Comparison of ENCODE assay signal across 23 cellular contexts in the genomic region with DNA sequence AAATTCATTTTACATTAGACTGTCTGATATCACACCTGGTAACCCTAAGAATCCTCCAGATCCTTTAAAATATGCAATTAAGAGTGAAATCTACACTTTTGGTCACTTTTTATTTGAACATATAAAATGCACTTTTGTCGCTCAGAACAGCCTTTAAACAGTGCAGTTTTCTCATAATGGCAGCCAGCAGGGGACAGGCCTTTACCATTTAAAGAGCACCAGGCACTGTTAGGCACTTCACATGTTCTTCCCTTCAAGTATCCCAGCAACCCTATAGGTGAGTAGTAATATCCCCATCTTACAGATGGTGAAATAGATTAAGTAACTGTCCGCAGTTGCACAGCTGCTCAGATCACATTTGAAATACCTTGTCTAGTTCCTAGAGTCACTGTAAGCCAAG. TPM values are rescaled to one million over a fixed set of nuclear protein-coding genes. Genes with fewer than 3 reads are reported as not detected.
DNase-seq lines count a peak whose midpoint lies in the region; ATAC-seq and TF ChIP-seq lines count a peak whose summit lies in the region.
"Had no signal": no experiment of that assay in that cellular context is flagged by ENCODE, and none has a peak within 500 bp of the region (broad histone marks: within the 10 kb centered on the region; RNA-seq: fewer than 3 reads in every experiment).

No MANE protein-coding gene starts in this region.

- H3K27ac ChIP-seq in PC-3 (ENCODE audit: low read length) = no peak overlapping the region
- H3K27ac ChIP-seq: 22Rv1, skin epidermis, upper lobe of left lung had no signal

- no peaks in the 10 kb centered on the region for H3K36me3 Mint-ChIP-seq in chondrocyte (ENCODE audit: low read depth)
- H3K36me3 Mint-ChIP-seq in osteocyte (ENCODE audit: unreplicated experiment) = no peaks in the 10 kb centered on the region
- H3K36me3 Mint-ChIP-seq: activated naive CD8-positive, alpha-beta T cell treated with anti-CD3 and anti-CD28 coated beads for 36 hours; mesothelial cell of epicardium; natural killer cell treated with Interleukin-12 subunit alpha and Interleukin-12 subunit beta and Interleukin-15 and Interleukin-18, amount 100 ng/mL, for 72 hours had no signal

- CTCF ChIA-PET in PC-3 (lab: Charles Lee) = no interaction called here

- no peaks in the 10 kb centered on the region for H3K27me3 Mint-ChIP-seq in chondrocyte (ENCODE audit: low read depth)
- peaks cover 4% of the 10 kb centered on the region for H3K27me3 Mint-ChIP-seq in osteocyte (ENCODE audit: unreplicated experiment)
- H3K27me3 Mint-ChIP-seq: activated naive CD8-positive, alpha-beta T cell treated with anti-CD3 and anti-CD28 coated beads for 36 hours had no signal

- ATAC-seq in PC-3 (peak; percentile 84), HG03521 (IDR thresholded peaks at IDR 0.05; ENCODE audit: unreplicated experiment) (no peak)
- ATAC-seq: natural killer cell treated with Interleukin-12 subunit alpha and Interleukin-12 subunit beta and Interleukin-15 and Interleukin-18, amount 100 ng/mL, for 72 hours had no signal

- no peaks in the 10 kb centered on the region for H3K9me3 Mint-ChIP-seq in chondrocyte (ENCODE audit: low read depth)
- no peaks in the 10 kb centered on the region for H3K9me3 Mint-ChIP-seq in osteocyte (ENCODE audit: unreplicated experiment)
- H3K9me3 Mint-ChIP-seq: activated naive CD8-positive, alpha-beta T cell treated with anti-CD3 and anti-CD28 coated beads for 36 hours; CD4-positive, alpha-beta T cell; mesothelial cell of epicardium; natural killer cell treated with Interleukin-12 subunit alpha and Interleukin-12 subunit beta and Interleukin-15 and Interleukin-18, amount 100 ng/mL, for 72 hours had no signal

- BruUV-seq in PC-3 (replicated peaks; lab: Mats Ljungman, UMichigan) = no TSS peak

- no peaks in the 10 kb centered on the region for H3K9me2 ChIP-seq in PC-3 (replicated peaks; ENCODE audit: low read length)

- no peaks in the 10 kb centered on the region for H4K20me1 ChIP-seq in PC-3 (ENCODE audit: low read length)

- no peaks in the 10 kb centered on the region for H3K9me3 ChIP-seq in PC-3 (ENCODE audit: low read length)
- H3K9me3 ChIP-seq: upper lobe of left lung had no signal

- H3K9ac ChIP-seq in PC-3 (ENCODE audit: low read length) = no peak overlapping the region

- peak; percentile 4 for DNase-seq in DMS53 (lab: John Stamatoyannopoulos, UW)
- DNase-seq in DMS53 treated with DMSO at 0.1 percent for 48 hours (lab: John Stamatoyannopoulos, UW; ENCODE audit: unreplicated experiment) = no peak
- peak; percentile 51 for DNase-seq in PC-3
- no peak for DNase-seq in chondrocyte (ENCODE audit: low spot score)
- no peak for DNase-seq in osteocyte (ENCODE audit: extremely low spot score, unreplicated experiment)
- no peak for DNase-seq in NCI-H2196 treated with DMSO at 0.1 percent for 48 hours (lab: John Stamatoyannopoulos, UW; ENCODE audit: unreplicated experiment)
- no peak for DNase-seq in stimulated activated naive CD4-positive, alpha-beta T cell treated with Interleukin-2 at 50 U/mL for 16 hours (lab: John Stamatoyannopoulos, UW)
- DNase-seq: activated CD4-positive, CD25-positive, alpha-beta regulatory T cell treated with anti-CD3 and anti-CD28 coated beads, Interleukin-2, amount 50 U/mL, for 72 hours; activated naive CD8-positive, alpha-beta T cell treated with anti-CD3 and anti-CD28 coated beads for 36 hours; CD4-positive, alpha-beta T cell; cortex of kidney; DMS79 treated with DMSO at 0.1 percent for 48 hours; MM.1S; NCI-H146; NCI-H82; stimulated activated CD4-positive, alpha-beta T cell treated with anti-CD3 and anti-CD28 coated beads, Interleukin-4, amount 100 ng/mL, for 1 hour; T1000; upper lobe of left lung had no signal

- H3K27me3 ChIP-seq in PC-3 (ENCODE audit: low read length) = no peaks in the 10 kb centered on the region
- H3K27me3 ChIP-seq: upper lobe of left lung had no signal

- H3K4me1 Mint-ChIP-seq in chondrocyte (ENCODE audit: low read depth) (no peaks in the 10 kb centered on the region), osteocyte (ENCODE audit: unreplicated experiment) (no peaks in the 10 kb centered on the region)
- H3K4me1 Mint-ChIP-seq: activated naive CD8-positive, alpha-beta T cell treated with anti-CD3 and anti-CD28 coated beads for 36 hours; mesothelial cell of epicardium had no signal

- TF ChIP-seq CTCF in PC-3 (conservative IDR thresholded peaks at IDR 0.05; ENCODE audit: low read depth, low read length) (peak; percentile 74), chondrocyte (IDR thresholded peaks at IDR 0.05) (peak; percentile 63), osteocyte (IDR thresholded peaks at IDR 0.05) (peak; percentile 39)

- no peak overlapping the region for H3K4me3 ChIP-seq in PC-3 (ENCODE audit: low read length)
- H3K4me3 ChIP-seq: skin epidermis, upper lobe of left lung had no signal

- intact Hi-C loops in PC-3 (cut with micrococcal nuclease) = loop anchor here (1.0 kb wide), 1 partner anchor 251 kb away; no protein-coding TSS in a partner anchor

- H3K4me1 ChIP-seq in PC-3 (ENCODE audit: insufficient read depth, low read length) = no peaks in the 10 kb centered on the region
- H3K4me1 ChIP-seq: upper lobe of left lung had no signal

- H3K4me2 ChIP-seq in PC-3 (ENCODE audit: low read length) = no peak overlapping the region

- H3K4me3 Mint-ChIP-seq in chondrocyte (ENCODE audit: unreplicated experiment) (no peak overlapping the region), osteocyte (ENCODE audit: unreplicated experiment) (no peak overlapping the region)
- H3K4me3 Mint-ChIP-seq: activated naive CD8-positive, alpha-beta T cell treated with anti-CD3 and anti-CD28 coated beads for 36 hours; CD4-positive, alpha-beta T cell; mesothelial cell of epicardium; natural killer cell treated with Interleukin-12 subunit alpha and Interleukin-12 subunit beta and Interleukin-15 and Interleukin-18, amount 100 ng/mL, for 72 hours had no signal

- H3K27ac Mint-ChIP-seq in chondrocyte (ENCODE audit: unreplicated experiment) = no peak overlapping the region
- H3K27ac Mint-ChIP-seq in osteocyte (ENCODE audit: unreplicated experiment) = no peak overlapping the region
- H3K27ac Mint-ChIP-seq: activated naive CD8-positive, alpha-beta T cell treated with anti-CD3 and anti-CD28 coated beads for 36 hours; CD4-positive, alpha-beta T cell; mesothelial cell of epicardium; natural killer cell treated with Interleukin-12 subunit alpha and Interleukin-12 subunit beta and Interleukin-15 and Interleukin-18, amount 100 ng/mL, for 72 hours had no signal

- POLR2A ChIA-PET in PC-3 (lab: Charles Lee; ENCODE audit: unreplicated experiment) = no interaction called here

- no peaks in the 10 kb centered on the region for H3K79me2 ChIP-seq in PC-3 (ENCODE audit: low read length)

- no peak overlapping the region for H2AFZ ChIP-seq in PC-3 (ENCODE audit: low read length)

- H3F3A ChIP-seq in PC-3 (ENCODE audit: low read length, unreplicated experiment) = no peaks in the 10 kb centered on the region

- H3K36me3 ChIP-seq in PC-3 (ENCODE audit: low read depth, low read length) = no peaks in the 10 kb centered on the region
- H3K36me3 ChIP-seq: upper lobe of left lung had no signal

RNA-seq across cellular contexts. Expression of a gene that starts 11.3 kb away (rescaled TPM):
- 42.9 and 45.2 TPM in 2 replicates for total RNA-seq in PC-3 (2014; rRNA removed)
- total RNA-seq in chondrocyte = 53.3 to 59.3 TPM (median 57.0 TPM) in 3 replicates
- 36.5 and 39.1 TPM in 2 replicates for total RNA-seq in osteocyte

RNA-seq across cellular contexts. Expression of a gene that starts 45.9 kb away (rescaled TPM):
- total RNA-seq in PC-3 (2014; rRNA removed) = 31.3 and 31.5 TPM in 2 replicates
- total RNA-seq in chondrocyte = 13.6 to 17.6 TPM (median 13.7 TPM) in 3 replicates
- total RNA-seq in osteocyte = 18.3 and 19.8 TPM in 2 replicates

Comparison
In these comparisons a context has a peak if more than half of its experiments do, and no peak if none do; other contexts are left out.
1. DNase-seq: peak in DMS53 (single experiment) and PC-3 (single experiment); none in DMS53 treated with DMSO at 0.1 percent for 48 hours (single experiment), chondrocyte (single experiment), osteocyte (single experiment), NCI-H2196 treated with DMSO at 0.1 percent for 48 hours (single experiment) and stimulated activated naive CD4-positive, alpha-beta T cell treated with Interleukin-2 at 50 U/mL for 16 hours (single experiment).
2. Peak in every context shown above with its lines, with median percentiles within 50 percentile points of each other: CTCF ChIP-seq.